8 cellular contexts compared by ENCODE assay signal in the genomic region with DNA sequence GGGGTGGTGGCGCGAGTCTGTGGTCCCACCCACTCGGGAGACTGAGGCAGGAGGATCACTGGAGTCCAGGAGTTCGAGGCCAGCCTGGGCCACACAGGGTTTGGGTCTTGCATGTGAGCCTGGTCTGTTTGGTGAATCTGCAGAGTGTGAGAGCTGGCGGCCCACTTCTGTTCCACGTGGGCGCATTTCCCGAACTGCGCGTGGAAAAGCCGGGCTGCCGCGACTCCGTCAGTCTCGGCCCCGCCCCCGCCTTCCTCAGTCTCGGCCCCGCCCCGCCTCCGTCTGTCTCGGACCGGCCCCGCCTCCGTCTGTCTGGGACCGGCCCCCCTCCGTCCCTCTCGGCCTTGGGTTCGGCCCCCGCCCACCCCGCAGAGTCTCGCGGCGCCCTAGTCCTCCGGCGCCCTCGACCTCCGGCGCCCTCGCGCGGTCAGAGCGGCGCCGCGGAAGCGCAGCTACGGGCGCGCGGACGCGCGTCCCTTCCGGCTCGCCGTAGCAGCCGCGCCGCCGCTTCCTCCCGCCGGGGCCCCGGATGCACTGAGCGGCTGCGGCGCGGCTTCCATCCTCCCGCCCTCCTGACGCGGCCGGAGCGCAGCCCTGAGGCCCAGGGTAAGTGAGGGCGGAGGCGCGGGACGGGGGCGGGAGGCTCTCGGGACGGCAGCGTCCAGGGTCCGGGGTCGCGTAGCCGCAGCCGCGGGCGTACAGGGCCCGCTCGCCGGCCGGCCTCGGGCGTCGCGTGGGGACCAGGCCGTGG. TPM values are rescaled to one million over a fixed set of nuclear protein-coding genes. Genes with fewer than 3 reads are reported as not detected.
DNase-seq lines count a peak whose midpoint lies in the region; ATAC-seq, FAIRE-seq and TF ChIP-seq lines count a peak whose summit lies in the region.

A gene with protein sequence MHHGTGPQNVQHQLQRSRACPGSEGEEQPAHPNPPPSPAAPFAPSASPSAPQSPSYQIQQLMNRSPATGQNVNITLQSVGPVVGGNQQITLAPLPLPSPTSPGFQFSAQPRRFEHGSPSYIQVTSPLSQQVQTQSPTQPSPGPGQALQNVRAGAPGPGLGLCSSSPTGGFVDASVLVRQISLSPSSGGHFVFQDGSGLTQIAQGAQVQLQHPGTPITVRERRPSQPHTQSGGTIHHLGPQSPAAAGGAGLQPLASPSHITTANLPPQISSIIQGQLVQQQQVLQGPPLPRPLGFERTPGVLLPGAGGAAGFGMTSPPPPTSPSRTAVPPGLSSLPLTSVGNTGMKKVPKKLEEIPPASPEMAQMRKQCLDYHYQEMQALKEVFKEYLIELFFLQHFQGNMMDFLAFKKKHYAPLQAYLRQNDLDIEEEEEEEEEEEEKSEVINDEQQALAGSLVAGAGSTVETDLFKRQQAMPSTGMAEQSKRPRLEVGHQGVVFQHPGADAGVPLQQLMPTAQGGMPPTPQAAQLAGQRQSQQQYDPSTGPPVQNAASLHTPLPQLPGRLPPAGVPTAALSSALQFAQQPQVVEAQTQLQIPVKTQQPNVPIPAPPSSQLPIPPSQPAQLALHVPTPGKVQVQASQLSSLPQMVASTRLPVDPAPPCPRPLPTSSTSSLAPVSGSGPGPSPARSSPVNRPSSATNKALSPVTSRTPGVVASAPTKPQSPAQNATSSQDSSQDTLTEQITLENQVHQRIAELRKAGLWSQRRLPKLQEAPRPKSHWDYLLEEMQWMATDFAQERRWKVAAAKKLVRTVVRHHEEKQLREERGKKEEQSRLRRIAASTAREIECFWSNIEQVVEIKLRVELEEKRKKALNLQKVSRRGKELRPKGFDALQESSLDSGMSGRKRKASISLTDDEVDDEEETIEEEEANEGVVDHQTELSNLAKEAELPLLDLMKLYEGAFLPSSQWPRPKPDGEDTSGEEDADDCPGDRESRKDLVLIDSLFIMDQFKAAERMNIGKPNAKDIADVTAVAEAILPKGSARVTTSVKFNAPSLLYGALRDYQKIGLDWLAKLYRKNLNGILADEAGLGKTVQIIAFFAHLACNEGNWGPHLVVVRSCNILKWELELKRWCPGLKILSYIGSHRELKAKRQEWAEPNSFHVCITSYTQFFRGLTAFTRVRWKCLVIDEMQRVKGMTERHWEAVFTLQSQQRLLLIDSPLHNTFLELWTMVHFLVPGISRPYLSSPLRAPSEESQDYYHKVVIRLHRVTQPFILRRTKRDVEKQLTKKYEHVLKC (N-terminal part only) (plus strand): TSS at position 512 of the 751 bp plus-strand sequence. CDS start 10,678 bp downstream, outside the sequence.

- H3K4me3 ChIP-seq in AG04449 (ENCODE audit: low read depth, low read length), result peak within 1 kb of the TSS; percentile 80
- peak within 1 kb of the TSS; percentile 93 for H3K4me3 ChIP-seq in WI38 (ENCODE audit: low read depth, low read length)
- H3K4me3 ChIP-seq in bronchial epithelial cell (ENCODE audit: low read depth, low read length), result peak within 1 kb of the TSS; percentile 83
- H3K4me3 ChIP-seq in spleen, result peak within 1 kb of the TSS; percentile 85 to 99 (median 95)

- POLR2A ChIA-PET in AG04449 (lab: Yijun Ruan, JAX), result interaction anchor here (0.5 to 1.0 kb wide), 3 partner anchors 17 to 119 kb away, joined by 3 to 4 read pairs (median 3); a partner anchor contains a TSS

- H3K27me3 ChIP-seq in bronchial epithelial cell (ENCODE audit: control insufficient read depth, insufficient read depth, low read length), result no peaks in the 10 kb centered on the region
- H3K27me3 ChIP-seq in spleen (replicated peaks in 1 of 7), result no peaks in the 10 kb centered on the region

- peak within 1 kb of the TSS; percentile 67 to 93 (median 84) for H3K27ac ChIP-seq in spleen

- H3K4me1 ChIP-seq in spleen, result peaks cover 16 to 66% (median 46%) of the 10 kb centered on the region in 6 donors

- CTCF ChIA-PET in AG04449 (lab: Yijun Ruan, JAX), result interaction anchor here (0.9 to 3.6 kb wide), 7 partner anchors 10 to 182 kb away, joined by 3 to 13 read pairs (median 4); no protein-coding TSS in a partner anchor

- peak; percentile 10 for DNase-seq in AG04449 (ENCODE audit: low read depth, low spot score)
- peak; percentile 96 for DNase-seq in NCI-H2227 (lab: John Stamatoyannopoulos, UW; ENCODE audit: unreplicated experiment)
- DNase-seq in bronchial epithelial cell (ENCODE audit: low read depth), result peak; percentile 70
- peak; percentile 82 for DNase-seq in inferior parietal cortex (ENCODE audit: extremely low spot score)
- DNase-seq in spleen, result peak; percentile 100

- H3K9me3 ChIP-seq in spleen, result no peaks in the 10 kb centered on the region

- TF ChIP-seq CTCF in AG04449 (IDR thresholded peaks at IDR 0.05; ENCODE audit: insufficient read depth, low read length, missing control alignments), result peak; percentile 62
- TF ChIP-seq CTCF in WI38 (IDR thresholded peaks at IDR 0.05; ENCODE audit: low read depth, low read length), result no peak
- TF ChIP-seq CTCF in bronchial epithelial cell (IDR thresholded peaks at IDR 0.05; ENCODE audit: insufficient read depth, low read length, severe bottlenecking), result peak; percentile 45
- TF ChIP-seq CTCF in spleen (IDR thresholded peaks at IDR 0.05 in 8 of 11, conservative IDR thresholded peaks at IDR 0.05 in 3 of 11), result peak in 9 of 11 experiments; percentile 7 to 82 (median 72)

- H3K36me3 ChIP-seq in bronchial epithelial cell (ENCODE audit: control insufficient read depth, insufficient read depth, low read length), result peaks cover 3% of the 10 kb centered on the region
- peaks cover 0 to 7% (median 5%) of the 10 kb centered on the region in 6 donors for H3K36me3 ChIP-seq in spleen

- ATAC-seq in GM18873 (IDR thresholded peaks at IDR 0.05; ENCODE audit: low FRiP score, unreplicated experiment), result peak; percentile 47
- peak; percentile 88 for ATAC-seq in HG03135 (IDR thresholded peaks at IDR 0.05; ENCODE audit: unreplicated experiment)

- no peak for FAIRE-seq in bronchial epithelial cell (lab: Jason Lieb, UNC)

- 1 to 8% (median 3%) methylated on average over 10 to 97 of the region's 97 CpGs for WGBS in spleen, 5 donors

- peak in 1 of 3 donors; percentile 86 for TF ChIP-seq POLR2A in spleen (IDR thresholded peaks at IDR 0.05)

- intact Hi-C loops in spleen (cut with DNase I; ENCODE audit: low total_unique reads), result no loop called here

RNA-seq across cellular contexts. Expression of the gene that starts here (rescaled TPM):
- 5.8 and 6.7 TPM in 2 replicates for total RNA-seq in bronchial epithelial cell
- 10 to 100 TPM; 41.1 to 70.2 (median 48.3) TPM for total RNA-seq in spleen
- 10 to 100 TPM; 11.8 to 20.8 (median 17.5) TPM for polyA plus RNA-seq in spleen

Comparison
In these comparisons a context has a peak if more than half of its experiments do, and no peak if none do; other contexts are left out.
1. Peak in every context shown above with its lines: DNase-seq, ATAC-seq, H3K4me3 ChIP-seq and H3K27ac ChIP-seq.
2. DNase-seq: peak in every context shown above with its lines; median percentile 100 in spleen; 96 in NCI-H2227; 82 in inferior parietal cortex; 70 in bronchial epithelial cell; 10 in AG04449.